In the genomic region with DNA sequence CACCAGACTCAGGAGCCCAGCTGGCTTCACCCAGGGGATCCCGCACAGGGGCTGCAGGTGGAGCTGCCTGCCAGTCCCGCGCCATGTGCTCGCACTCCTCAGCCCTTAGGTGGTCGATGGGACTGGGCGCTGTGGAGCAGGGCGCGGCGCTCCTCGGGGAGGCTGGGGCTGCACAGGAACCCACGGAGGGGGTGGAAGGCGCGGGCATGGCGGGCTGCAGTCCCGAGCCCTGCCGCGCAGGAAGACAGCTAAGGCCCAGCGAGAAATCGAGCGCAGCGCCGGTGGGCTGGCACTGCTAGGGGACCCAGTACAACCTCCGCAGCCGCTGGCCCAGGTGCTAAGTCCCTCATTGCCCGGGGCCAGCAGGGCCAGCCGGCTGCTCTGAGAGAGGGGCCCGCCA, we compare ENCODE assay signal across 8 cellular contexts.
A peak's percentile ranks its signal among the peaks of the same experiment; 100 is the strongest.
DNase-seq lines count a peak whose midpoint lies in the region; ATAC-seq, FAIRE-seq and TF ChIP-seq lines count a peak whose summit lies in the region.
"Not testable (repeated sequence)": the region's sequence is repeated elsewhere in the genome, so short reads cannot be mapped to it uniquely, and the experiment has no call there.

No MANE protein-coding gene starts in this region.

- not testable (repeated sequence) for H3K36me3 Mint-ChIP-seq in activated naive CD8-positive, alpha-beta T cell treated with anti-CD3 and anti-CD28 coated beads, Interleukin-2, amount 10 ng/mL, durations not matched to agents 7 days and 5 days; chondrocyte (ENCODE audit: low read depth)

- WGBS in spleen, 5 donors: 87 to 98% (median 93%) methylated on average over 13 to 27 of the region's 27 CpGs

- H3K27ac ChIP-seq in kidney (ENCODE audit: low read depth in 2 of 2, low read length in 2 of 2); spleen: not testable (repeated sequence)

- not testable (repeated sequence) for H3K4me1 ChIP-seq in kidney (ENCODE audit: control insufficient read depth in 1 of 2, insufficient read depth in 1 of 2, low read depth in 1 of 2, low read length in 2 of 2); spleen

- H3K4me1 Mint-ChIP-seq in activated naive CD8-positive, alpha-beta T cell treated with anti-CD3 and anti-CD28 coated beads, Interleukin-2, amount 10 ng/mL, durations not matched to agents 7 days and 5 days; chondrocyte (ENCODE audit: low read depth): not testable (repeated sequence)

- H3K4me3 ChIP-seq in kidney (ENCODE audit: low read length in 2 of 2); spleen: not testable (repeated sequence)

- not testable (repeated sequence) for H3K9me3 Mint-ChIP-seq in activated naive CD8-positive, alpha-beta T cell treated with anti-CD3 and anti-CD28 coated beads, Interleukin-2, amount 10 ng/mL, durations not matched to agents 7 days and 5 days
- peaks cover 38% of the 10 kb centered on the region for H3K9me3 Mint-ChIP-seq in chondrocyte (ENCODE audit: low read depth)

- not testable (repeated sequence) for TF ChIP-seq CTCF in chondrocyte (IDR thresholded peaks at IDR 0.05); kidney (IDR thresholded peaks at IDR 0.05; ENCODE audit: borderline replicate concordance, extremely low read depth, insufficient read depth); spleen (IDR thresholded peaks at IDR 0.05 in 8 of 11, conservative IDR thresholded peaks at IDR 0.05 in 3 of 11)

- not testable (repeated sequence) for H3K36me3 ChIP-seq in kidney (ENCODE audit: control insufficient read depth in 1 of 2, insufficient read depth in 2 of 2, low read length in 2 of 2); spleen

- not testable (repeated sequence) for H3K9me3 ChIP-seq in kidney (ENCODE audit: control insufficient read depth in 1 of 2, low read length in 2 of 2); spleen

- POLR2A ChIA-PET in activated naive CD8-positive, alpha-beta T cell treated with anti-CD3 and anti-CD28 coated beads, Interleukin-2, amount 10 ng/mL, durations not matched to agents 7 days and 5 days (lab: Charles Lee): not testable (repeated sequence)

- TF ChIP-seq POLR2A in spleen (IDR thresholded peaks at IDR 0.05): not testable (repeated sequence)

- H3K4me3 Mint-ChIP-seq in activated naive CD8-positive, alpha-beta T cell treated with anti-CD3 and anti-CD28 coated beads, Interleukin-2, amount 10 ng/mL, durations not matched to agents 7 days and 5 days; chondrocyte (ENCODE audit: unreplicated experiment): not testable (repeated sequence)

- intact Hi-C loops in Right ventricle myocardium inferior (cut with DNase I); kidney (cut with DNase I); spleen (cut with DNase I; ENCODE audit: low total_unique reads): not testable (repeated sequence)

- peak; percentile 0 for DNase-seq in NK-92 treated with Interleukin-12 subunit alpha and Interleukin-12 subunit beta, amount 100 ng/mL, for 24 hours (lab: John Stamatoyannopoulos, UW)
- DNase-seq in activated gamma-delta T cell (lab: John Stamatoyannopoulos, UW): peak; percentile 8
- DNase-seq in activated naive CD8-positive, alpha-beta T cell treated with anti-CD3 and anti-CD28 coated beads, Interleukin-2, amount 10 ng/mL, durations not matched to agents 7 days and 5 days: peak; percentile 10
- peak; percentile 84 for DNase-seq in chondrocyte (ENCODE audit: low spot score)
- DNase-seq in Right ventricle myocardium inferior (ENCODE audit: missing footprints): peak; percentile 21
- DNase-seq in kidney: peak; percentile 47
- DNase-seq in left lobe of liver (ENCODE audit: low spot score): peak; percentile 26
- DNase-seq in spleen: peak; percentile 62

- H3K9ac ChIP-seq in kidney (ENCODE audit: low read length in 2 of 2): not testable (repeated sequence)

- FAIRE-seq in kidney (lab: Jason Lieb, UNC): not testable (repeated sequence)

- H3K27ac Mint-ChIP-seq in activated naive CD8-positive, alpha-beta T cell treated with anti-CD3 and anti-CD28 coated beads, Interleukin-2, amount 10 ng/mL, durations not matched to agents 7 days and 5 days; chondrocyte (ENCODE audit: unreplicated experiment): not testable (repeated sequence)

- H3K27me3 Mint-ChIP-seq in activated naive CD8-positive, alpha-beta T cell treated with anti-CD3 and anti-CD28 coated beads, Interleukin-2, amount 10 ng/mL, durations not matched to agents 7 days and 5 days; chondrocyte (ENCODE audit: low read depth): not testable (repeated sequence)

- not testable (repeated sequence) for ATAC-seq in activated naive CD8-positive, alpha-beta T cell treated with anti-CD3 and anti-CD28 coated beads, Interleukin-2, amount 10 ng/mL, durations not matched to agents 7 days and 5 days (ENCODE audit: low read depth); Right ventricle myocardium inferior; left lobe of liver

- H3K27me3 ChIP-seq in spleen (replicated peaks in 1 of 7): not testable (repeated sequence)

Comparison
In these comparisons a context has a peak if more than half of its experiments do, and no peak if none do; other contexts are left out.
1. DNase-seq: peak in every context shown above with its lines; median percentile 84 in chondrocyte; 62 in spleen; 47 in kidney; 26 in left lobe of liver; 21 in Right ventricle myocardium inferior; 10 in activated naive CD8-positive, alpha-beta T cell treated with anti-CD3 and anti-CD28 coated beads, Interleukin-2, amount 10 ng/mL, durations not matched to agents 7 days and 5 days; 8 in activated gamma-delta T cell; 0 in NK-92 treated with Interleukin-12 subunit alpha and Interleukin-12 subunit beta, amount 100 ng/mL, for 24 hours.